In the genomic region with DNA sequence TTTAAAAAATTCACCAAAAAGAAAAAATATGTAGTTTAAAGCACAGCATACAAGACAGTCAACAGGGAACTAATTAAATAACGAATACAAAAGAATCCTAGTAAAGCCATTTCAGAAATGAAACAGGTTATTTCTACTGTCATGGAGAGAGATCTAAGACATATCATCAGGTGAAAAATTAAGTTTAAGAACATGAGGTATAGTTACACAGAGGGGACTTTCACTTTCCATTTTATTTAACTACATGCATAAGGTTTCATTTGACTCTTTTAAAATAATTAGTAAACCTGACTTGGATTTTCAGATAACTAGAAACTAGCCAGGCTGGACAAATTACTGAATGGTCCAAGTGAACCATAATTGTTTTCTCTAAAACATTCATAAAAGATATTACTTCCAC, we compare ENCODE assay signal across 15 cellular contexts.
"Had no signal": no experiment of that assay in that cellular context is flagged by ENCODE, and none has a peak within 500 bp of the region (broad histone marks: within the 10 kb centered on the region; RNA-seq: fewer than 3 reads in every experiment).

No MANE protein-coding gene starts in this region.

- H3K27me3 ChIP-seq: gastroesophageal sphincter, left lung, testis, upper lobe of right lung had no signal

- H3K4me3 ChIP-seq: gastroesophageal sphincter, left lung, mucosa of descending colon, testis, upper lobe of right lung had no signal

- DNase-seq: activated CD4-positive, alpha-beta T cell treated with anti-CD3 and anti-CD28 coated beads, Interleukin-2, amount 50 U/mL, for 1 hour; activated CD8-positive, alpha-beta memory T cell treated with anti-CD3 and anti-CD28 coated beads, Interleukin-2, amount 50 U/mL, for 48 hours; activated effector memory CD4-positive, alpha-beta T cell treated with Interleukin-2 at 50 U/mL for 16 hours; caudate nucleus; effector memory CD4-positive, alpha-beta T cell; left lung; mucosa of descending colon; SHP77 treated with DMSO at 0.1 percent for 48 hours; stimulated activated CD4-positive, alpha-beta T cell treated with anti-CD3 and anti-CD28 coated beads, Interleukin-2, amount 100 ng/mL, for 48 hours; stimulated activated naive CD8-positive, alpha-beta T cell treated with anti-CD3 and anti-CD28 coated beads, Interleukin-15, Interleukin-2, amounts not matched to agents 100 U/mL and 50 U/mL, for 24 hours; T1000; testis; upper lobe of right lung had no signal

- ATAC-seq: gastroesophageal sphincter; left lung; stimulated activated naive CD8-positive, alpha-beta T cell treated with anti-CD3 and anti-CD28 coated beads, Interleukin-15, Interleukin-2, amounts not matched to agents 100 U/mL and 50 U/mL, for 24 hours; upper lobe of right lung had no signal

- H3K27ac ChIP-seq: gastroesophageal sphincter, left lung, testis, upper lobe of right lung had no signal

- H3K9me3 ChIP-seq: gastroesophageal sphincter, left lung, mucosa of descending colon, testis, upper lobe of right lung had no signal

- FAIRE-seq: keratinocyte had no signal

- H3K4me1 ChIP-seq: testis, upper lobe of right lung had no signal
